Comparison of ENCODE assay signal across 11 cellular contexts in the genomic region with DNA sequence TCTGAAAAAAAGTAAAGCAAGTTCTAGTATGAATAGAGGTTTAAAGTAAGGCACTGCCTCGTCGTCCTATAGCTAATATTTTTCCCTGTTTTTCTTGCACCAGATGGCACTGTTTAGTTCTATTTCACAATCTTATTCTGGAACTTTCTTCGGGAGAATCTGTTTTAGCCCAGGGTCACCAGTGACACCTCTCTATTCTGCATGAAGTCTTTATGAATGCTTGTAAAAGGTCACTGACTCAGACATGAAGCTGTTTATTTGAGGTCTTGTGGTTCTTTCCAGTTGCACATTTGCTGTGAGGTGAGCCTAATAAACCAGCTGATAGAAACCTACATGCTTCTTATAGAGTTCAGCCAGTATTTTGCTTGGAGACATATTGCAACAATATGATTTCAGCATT.
DNase-seq lines count a peak whose midpoint lies in the region; ATAC-seq and TF ChIP-seq lines count a peak whose summit lies in the region.
"Had no signal": no experiment of that assay in that cellular context is flagged by ENCODE, and none has a peak within 500 bp of the region (broad histone marks: within the 10 kb centered on the region; RNA-seq: fewer than 3 reads in every experiment).

No MANE protein-coding gene starts in this region.

- no peak overlapping the region for H3K27ac Mint-ChIP-seq in type B pancreatic cell

- no peaks in the 10 kb centered on the region for H3K9me3 Mint-ChIP-seq in type B pancreatic cell

- DNase-seq in NCI-H2171 treated with DMSO at 0.1 percent for 48 hours (lab: John Stamatoyannopoulos, UW), result peak; percentile 57
- DNase-seq in NCI-H2171 (lab: John Stamatoyannopoulos, UW), result no peak
- peak in 3 of 7 donors; percentile 12 to 39 (median 38) for DNase-seq in adrenal gland
- peak; percentile 44 for DNase-seq in hepatocyte (ENCODE audit: low spot score)
- no peak for DNase-seq in type B pancreatic cell (ENCODE audit: extremely low spot score, unreplicated experiment)
- no peak for DNase-seq in aorta
- no peak for DNase-seq in mesenteric fat pad (ENCODE audit: low spot score)
- DNase-seq: activated T-cell treated with anti-CD3 and anti-CD28 coated beads, Interleukin-2, amount 50 U/mL, for 48 hours; stimulated activated CD4-positive, alpha-beta T cell treated with anti-CD3 and anti-CD28 coated beads, Interleukin-15, amount 100 ng/mL, for 24 hours had no signal

- WGBS in adrenal gland, 4 donors, result 11 to 19% (median 15%) methylated on average over 3 of the region's 3 CpGs
- WGBS in hepatocyte (ENCODE audit: low lambda C conversion rate, missing lambda C conversion rate), result 25% methylated on average over 3 of the region's 3 CpGs
- WGBS in aorta, 2 donors, result 9 to 14% methylated on average over 3 of the region's 3 CpGs

- H4K20me1 ChIP-seq in hepatocyte (ENCODE audit: insufficient read depth, poor library complexity, severe bottlenecking), result no peaks in the 10 kb centered on the region

- H3K27me3 ChIP-seq in adrenal gland, result no peaks in the 10 kb centered on the region
- H3K27me3 ChIP-seq in hepatocyte, result no peaks in the 10 kb centered on the region
- H3K27me3 ChIP-seq in aorta (ENCODE audit: control insufficient read depth in 1 of 2, insufficient read depth in 2 of 2, low read length in 1 of 2), result no peaks in the 10 kb centered on the region
- H3K27me3 ChIP-seq: BLaER1 had no signal

- H3K4me1 Mint-ChIP-seq in type B pancreatic cell (ENCODE audit: unreplicated experiment), result peaks cover 24% of the 10 kb centered on the region

- H3K4me2 ChIP-seq in hepatocyte, result no peak overlapping the region
- H3K4me2 ChIP-seq: BLaER1 had no signal

- TF ChIP-seq CTCF in adrenal gland (IDR thresholded peaks at IDR 0.05) (peak in 5 of 6 experiments; percentile 41 to 62 (median 46)), hepatocyte (IDR thresholded peaks at IDR 0.05; ENCODE audit: poor library complexity) (peak; percentile 60), type B pancreatic cell (conservative IDR thresholded peaks at IDR 0.05) (peak; percentile 60)

- H3K27me3 Mint-ChIP-seq in type B pancreatic cell, result no peaks in the 10 kb centered on the region

- no peak for TF ChIP-seq POLR2A in adrenal gland (IDR thresholded peaks at IDR 0.05)

- intact Hi-C loops in adrenal gland (cut with DNase I), result loop anchor here in 1 of 2 donors (10.0 kb wide), 1 partner anchor 652 kb away; no protein-coding TSS in a partner anchor
- intact Hi-C loops in aorta (cut with DNase I), result loop anchor here in 1 of 2 donors (5.0 kb wide), 1 partner anchor 655 kb away; no protein-coding TSS in a partner anchor

- no peak for ATAC-seq in GM19452 (IDR thresholded peaks at IDR 0.05; ENCODE audit: unreplicated experiment)
- no peak for ATAC-seq in aorta (ENCODE audit: low FRiP score)

- H3K27ac ChIP-seq in adrenal gland (peak overlapping the region in 2 of 5 donors; percentile 34 to 63), hepatocyte (no peak overlapping the region), aorta (ENCODE audit: low read depth in 1 of 2, low read length in 2 of 2) (no peak overlapping the region)
- H3K27ac ChIP-seq: BLaER1 had no signal

- no peaks in the 10 kb centered on the region for H3K79me2 ChIP-seq in hepatocyte

- no peaks in the 10 kb centered on the region for H3K9me2 ChIP-seq in hepatocyte (replicated peaks; ENCODE audit: insufficient read depth)

- peaks cover 0 to 22% of the 10 kb centered on the region in 2 donors for H3K4me1 ChIP-seq in adrenal gland (replicated peaks in 1 of 2)
- H3K4me1 ChIP-seq in hepatocyte (ENCODE audit: insufficient read depth), result peaks cover 6% of the 10 kb centered on the region
- H3K4me1 ChIP-seq in aorta (ENCODE audit: control insufficient read depth in 1 of 2, insufficient read depth in 2 of 2, low read length in 2 of 2), result peaks cover 0 to 3% of the 10 kb centered on the region in 2 donors

- H3K4me3 Mint-ChIP-seq in type B pancreatic cell, result no peak overlapping the region

- H3K36me3 ChIP-seq in adrenal gland (replicated peaks in 1 of 2), result no peaks in the 10 kb centered on the region
- H3K36me3 ChIP-seq in hepatocyte (replicated peaks; ENCODE audit: insufficient read depth, low read depth), result no peaks in the 10 kb centered on the region
- no peaks in the 10 kb centered on the region for H3K36me3 ChIP-seq in aorta (ENCODE audit: control insufficient read depth in 1 of 2, insufficient read depth in 2 of 2, low read length in 1 of 2)

- H3K9me3 ChIP-seq in adrenal gland (replicated peaks in 1 of 3) (no peaks in the 10 kb centered on the region), hepatocyte (ENCODE audit: low read depth) (no peaks in the 10 kb centered on the region), aorta (ENCODE audit: control insufficient read depth, low read length) (no peaks in the 10 kb centered on the region)
- H3K9me3 ChIP-seq: BLaER1 had no signal

- H2AFZ ChIP-seq in hepatocyte, result no peak overlapping the region

- H3K4me3 ChIP-seq in adrenal gland, result no peak overlapping the region
- H3K4me3 ChIP-seq in hepatocyte, result no peak overlapping the region
- H3K4me3 ChIP-seq in aorta (ENCODE audit: low read length in 2 of 2), result no peak overlapping the region
- H3K4me3 ChIP-seq: BLaER1 had no signal

- H3K36me3 Mint-ChIP-seq in type B pancreatic cell, result no peaks in the 10 kb centered on the region

Comparison
In these comparisons a context has a peak if more than half of its experiments do, and no peak if none do; other contexts are left out.
1. DNase-seq: peak in NCI-H2171 treated with DMSO at 0.1 percent for 48 hours (single experiment) and hepatocyte (single experiment); none in NCI-H2171 (single experiment), type B pancreatic cell (single experiment), aorta (0 of 2) and mesenteric fat pad (single experiment).
2. Peak in every context shown above with its lines, with median percentiles within 50 percentile points of each other: CTCF ChIP-seq.